8 cellular contexts compared by ENCODE assay signal in the genomic region with DNA sequence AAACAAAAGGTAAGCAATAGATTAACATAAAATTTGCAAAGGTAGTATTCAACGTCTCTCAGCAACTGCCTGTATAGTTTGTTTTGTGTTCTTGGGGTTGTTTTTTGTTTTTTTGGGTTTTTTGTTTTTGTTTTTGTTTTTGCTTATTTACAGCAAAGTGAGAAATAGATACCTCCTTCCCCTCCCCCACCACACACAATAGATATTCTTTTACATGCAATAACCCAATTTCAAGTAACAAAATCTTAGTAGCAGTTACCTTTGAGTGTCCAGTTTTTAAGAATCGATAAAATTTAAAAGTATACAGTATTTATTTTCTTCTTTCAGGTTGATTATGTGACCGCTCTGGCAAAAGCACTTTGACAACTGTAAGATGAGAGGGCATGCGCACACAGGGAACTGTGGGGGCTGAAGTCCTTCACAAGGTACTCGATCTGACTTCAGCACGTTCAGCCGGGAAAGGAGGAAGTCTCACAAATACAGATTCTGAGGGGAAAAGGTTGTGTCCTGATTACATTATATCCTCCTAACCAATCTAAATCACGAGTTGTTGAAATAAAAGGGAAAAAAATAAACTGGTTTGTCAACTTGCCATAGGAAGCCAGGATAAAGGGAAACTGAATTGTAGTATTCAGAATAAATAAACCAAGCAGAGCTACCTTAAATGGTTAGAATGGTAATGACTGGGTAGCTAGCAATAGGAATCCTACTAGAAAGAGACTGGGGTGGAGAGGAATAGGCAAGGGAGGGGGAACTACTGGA. TPM values are rescaled to one million over a fixed set of nuclear protein-coding genes. Genes with fewer than 3 reads are reported as not detected.
A peak's percentile ranks its signal among the peaks of the same experiment; 100 is the strongest.
DNase-seq lines count a peak whose midpoint lies in the region; ATAC-seq, FAIRE-seq and TF ChIP-seq lines count a peak whose summit lies in the region.

No MANE protein-coding gene starts in this region.

- TF ChIP-seq CTCF in bronchial epithelial cell (IDR thresholded peaks at IDR 0.05; ENCODE audit: insufficient read depth, low read length, severe bottlenecking) = no peak

- H3K27me3 ChIP-seq in bronchial epithelial cell (ENCODE audit: control insufficient read depth, insufficient read depth, low read length) = no peaks in the 10 kb centered on the region

- H3K36me3 ChIP-seq in bronchial epithelial cell (ENCODE audit: control insufficient read depth, insufficient read depth, low read length) = no peaks in the 10 kb centered on the region

- DNase-seq in activated CD4-positive, CD25-positive, alpha-beta regulatory T cell treated with anti-CD3 and anti-CD28 coated beads, Interleukin-2, amount 50 U/mL, for 72 hours = no peak
- peak; percentile 10 for DNase-seq in NCI-H1694 (lab: John Stamatoyannopoulos, UW)
- peak; percentile 10 for DNase-seq in T-helper 9 cell
- peak; percentile 68 for DNase-seq in bronchial epithelial cell (ENCODE audit: low read depth)
- DNase-seq in hypothalamus (lab: John Stamatoyannopoulos, UW) = peak in 44 of 51 donors; percentile 3 to 90 (median 58)
- peak; percentile 79 for DNase-seq in renal cortical epithelial cell (ENCODE audit: low read depth)

- peak; percentile 35 to 57 for ATAC-seq in activated CD4-positive, CD25-positive, alpha-beta regulatory T cell treated with anti-CD3 and anti-CD28 coated beads, Interleukin-2, amount 50 U/mL, for 24 hours
- no peak for ATAC-seq in HG02588 (IDR thresholded peaks at IDR 0.05; ENCODE audit: unreplicated experiment)

- H3K4me3 ChIP-seq in bronchial epithelial cell (ENCODE audit: low read depth, low read length) = peak overlapping the region; percentile 30

- FAIRE-seq in bronchial epithelial cell (lab: Jason Lieb, UNC) = no peak

RNA-seq across cellular contexts. Expression of a gene that starts 47.8 kb away (rescaled TPM):
- total RNA-seq in bronchial epithelial cell (2.4 and 3.3 TPM in 2 replicates), renal cortical epithelial cell (0.69 and 1.8 TPM in 2 replicates)

RNA-seq across cellular contexts. Expression of a gene that starts 47.9 kb away (rescaled TPM):
- 23.2 and 26.8 TPM in 2 replicates for total RNA-seq in bronchial epithelial cell
- 24.3 and 53.6 TPM in 2 replicates for total RNA-seq in renal cortical epithelial cell
